ENCODE assay signal across 19 cellular contexts in the genomic region with DNA sequence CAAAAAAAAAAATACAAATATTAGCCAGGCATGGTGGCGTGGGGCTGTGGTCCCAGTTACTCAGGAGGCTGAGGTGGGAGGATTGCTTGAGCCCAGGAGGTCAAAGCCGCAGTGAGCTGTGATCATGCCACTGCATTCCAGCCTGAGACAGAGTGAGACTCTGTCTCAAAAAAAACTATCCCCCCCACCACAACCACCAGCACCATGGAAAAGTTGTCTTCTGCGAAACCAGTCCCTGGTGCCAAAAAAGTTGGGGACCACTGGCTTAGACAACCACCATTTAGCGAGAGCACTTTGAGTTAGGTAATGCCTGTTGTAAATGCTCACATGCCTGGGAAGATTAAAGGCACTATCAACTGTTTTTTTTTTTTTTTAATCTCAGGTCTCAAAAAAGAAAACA.
"Had no signal": no experiment of that assay in that cellular context is flagged by ENCODE, and none has a peak within 500 bp of the region (broad histone marks: within the 10 kb centered on the region; RNA-seq: fewer than 3 reads in every experiment).

No MANE protein-coding gene starts in this region.

- H2AFZ ChIP-seq: parathyroid adenoma had no signal

- ATAC-seq: activated naive CD4-positive, alpha-beta T cell treated with anti-CD3 and anti-CD28 coated beads, Interleukin-2, amount 50 U/mL, for 72 hours; esophagus mucosa; naive thymus-derived CD4-positive, alpha-beta T cell had no signal

- H3K27me3 ChIP-seq: breast epithelium, dorsolateral prefrontal cortex, tibial nerve had no signal

- H3K9me3 Mint-ChIP-seq: activated CD4-positive, alpha-beta memory T cell treated with anti-CD3 and anti-CD28 coated beads, Interleukin-2, amount 10 ng/mL, durations not matched to agents 7 days and 5 days; activated naive CD4-positive, alpha-beta T cell treated with anti-CD3 and anti-CD28 coated beads, Interleukin-2, amount 50 U/mL, for 72 hours; activated T-cell treated with anti-CD3 and anti-CD28 coated beads, Interleukin-2, amount 50 U/mL, for 24 hours had no signal

- H3K27me3 Mint-ChIP-seq: activated CD4-positive, alpha-beta memory T cell treated with anti-CD3 and anti-CD28 coated beads, Interleukin-2, amount 10 ng/mL, durations not matched to agents 7 days and 5 days; activated T-cell treated with anti-CD3 and anti-CD28 coated beads, Interleukin-2, amount 50 U/mL, for 24 hours had no signal

- H3K9ac ChIP-seq: parathyroid adenoma had no signal

- H3K9me3 ChIP-seq: breast epithelium, lower lobe of right lung, tibial nerve had no signal

- DNase-seq: activated CD4-positive, alpha-beta memory T cell treated with anti-CD3 and anti-CD28 coated beads, Interleukin-2, amount 10 ng/mL, durations not matched to agents 7 days and 5 days; activated CD4-positive, alpha-beta T cell treated with anti-CD3 and anti-CD28 coated beads for 4 hours; activated effector memory CD4-positive, alpha-beta T cell treated with Interleukin-2 at 50 U/mL for 16 hours; activated T-cell treated with anti-CD3 and anti-CD28 coated beads, Interleukin-2, amount 50 U/mL, for 24 hours; cerebellar nuclear complex; dorsolateral prefrontal cortex; hippocampal formation; lower lobe of right lung; naive thymus-derived CD4-positive, alpha-beta T cell; stimulated activated CD4-positive, alpha-beta T cell treated with anti-CD3 and anti-CD28 coated beads, Interleukin-4, amount 100 ng/mL, for 24 hours; stimulated activated naive CD4-positive, alpha-beta T cell; T-helper 2 cell had no signal

- H3K36me3 ChIP-seq: breast epithelium had no signal

- H3K4me3 ChIP-seq: breast epithelium, dorsolateral prefrontal cortex, lower lobe of right lung, skin epidermis, tibial nerve had no signal

- H3K27ac Mint-ChIP-seq: activated CD4-positive, alpha-beta memory T cell treated with anti-CD3 and anti-CD28 coated beads, Interleukin-2, amount 10 ng/mL, durations not matched to agents 7 days and 5 days; activated naive CD4-positive, alpha-beta T cell treated with anti-CD3 and anti-CD28 coated beads, Interleukin-2, amount 50 U/mL, for 72 hours; activated T-cell treated with anti-CD3 and anti-CD28 coated beads, Interleukin-2, amount 50 U/mL, for 24 hours; naive thymus-derived CD4-positive, alpha-beta T cell; WTC11 had no signal

- H3K4me3 Mint-ChIP-seq: activated CD4-positive, alpha-beta memory T cell treated with anti-CD3 and anti-CD28 coated beads, Interleukin-2, amount 10 ng/mL, durations not matched to agents 7 days and 5 days; activated T-cell treated with anti-CD3 and anti-CD28 coated beads, Interleukin-2, amount 50 U/mL, for 24 hours; naive thymus-derived CD4-positive, alpha-beta T cell; WTC11 had no signal

- H3K27ac ChIP-seq: breast epithelium, dorsolateral prefrontal cortex, lower lobe of right lung, parathyroid adenoma had no signal

- H3K4me1 ChIP-seq: breast epithelium had no signal
